8 cellular contexts compared by ENCODE assay signal in genomic region chr2:241271641-241272297, GRCh38. TPM values are rescaled to one million over a fixed set of nuclear protein-coding genes. Genes with fewer than 3 reads are reported as not detected.
DNase-seq lines count a peak whose midpoint lies in the region; ATAC-seq and TF ChIP-seq lines count a peak whose summit lies in the region.

No MANE protein-coding gene starts in this region.

- H3K9ac ChIP-seq in OCI-LY3 (ENCODE audit: low read length) = peak overlapping the region; percentile 92

- peak overlapping the region; percentile 91 for H3K27ac Mint-ChIP-seq in activated T-cell treated with anti-CD3 and anti-CD28 coated beads, Interleukin-2, amount 50 U/mL, for 24 hours

- no peak for TF ChIP-seq CTCF in GM10248 (IDR thresholded peaks at IDR 0.05; ENCODE audit: control extremely low read depth, extremely low read depth, low read depth, missing control alignments)
- TF ChIP-seq CTCF in OCI-LY3 (IDR thresholded peaks at IDR 0.05; ENCODE audit: low read depth, low read length) = no peak

- 1% methylated on average over 25 to 37 of the region's 37 CpGs for WGBS in esophagus, 2 donors

- H2AFZ ChIP-seq in OCI-LY3 (ENCODE audit: low read depth, low read length) = no peak overlapping the region

- H3K27me3 Mint-ChIP-seq in activated T-cell treated with anti-CD3 and anti-CD28 coated beads, Interleukin-2, amount 50 U/mL, for 24 hours = no peaks in the 10 kb centered on the region

- peaks cover 50% of the 10 kb centered on the region for H3K4me1 Mint-ChIP-seq in activated T-cell treated with anti-CD3 and anti-CD28 coated beads, Interleukin-2, amount 50 U/mL, for 24 hours (ENCODE audit: low read depth)

- POLR2A ChIA-PET in GM10248 (lab: Yijun Ruan, JAX) = interaction anchor here (0.9 to 1.3 kb wide), 2 partner anchors 43 kb away, joined by 3 read pairs; no protein-coding TSS in a partner anchor

- peaks cover 32% of the 10 kb centered on the region for H3K36me3 ChIP-seq in OCI-LY3 (replicated peaks; ENCODE audit: low read depth, low read length)
- H3K36me3 ChIP-seq in esophagus (ENCODE audit: control insufficient read depth in 2 of 2, insufficient read depth in 2 of 2, low read length in 1 of 2) = peaks cover 0 to 9% of the 10 kb centered on the region in 2 donors

- peak overlapping the region; percentile 56 for H3K27ac ChIP-seq in OCI-LY3 (ENCODE audit: low read length)
- H3K27ac ChIP-seq in esophagus (ENCODE audit: low read depth in 2 of 2, low read length in 1 of 2) = peak overlapping the region; percentile 90 to 95

- H3K27me3 ChIP-seq in OCI-LY3 (ENCODE audit: low read depth, low read length) = no peaks in the 10 kb centered on the region
- no peaks in the 10 kb centered on the region for H3K27me3 ChIP-seq in esophagus (ENCODE audit: control insufficient read depth in 1 of 2, insufficient read depth in 2 of 2, low read length in 2 of 2)

- DNase-seq in GM10248 (ENCODE audit: extremely low spot score) = peak; percentile 71
- DNase-seq in activated T-cell treated with anti-CD3 and anti-CD28 coated beads, Interleukin-2, amount 50 U/mL, for 24 hours = peak; percentile 72
- peak; percentile 82 for DNase-seq in mucosa of gallbladder (ENCODE audit: low spot score)
- peak; percentile 31 to 39 for DNase-seq in stimulated activated CD8-positive, alpha-beta memory T cell treated with anti-CD3 and anti-CD28 coated beads, Interleukin-2, amount 100 ng/mL, for 1 hour (ENCODE audit: low read depth in 2 of 2)

- CTCF ChIA-PET in GM10248 (lab: Yijun Ruan, JAX) = no interaction called here

- peaks cover 15% of the 10 kb centered on the region for H3K4me1 ChIP-seq in OCI-LY3 (ENCODE audit: low read length)
- H3K4me1 ChIP-seq in esophagus (ENCODE audit: control insufficient read depth in 2 of 2, insufficient read depth in 2 of 2, low read length in 1 of 2) = peaks cover 12 to 16% of the 10 kb centered on the region in 2 donors

- H3K4me3 Mint-ChIP-seq in activated T-cell treated with anti-CD3 and anti-CD28 coated beads, Interleukin-2, amount 50 U/mL, for 24 hours = peak overlapping the region; percentile 83

- peaks cover 90% of the 10 kb centered on the region for H3K79me2 ChIP-seq in OCI-LY3 (ENCODE audit: low read length)

- peaks cover 45% of the 10 kb centered on the region for H4K20me1 ChIP-seq in OCI-LY3 (ENCODE audit: insufficient read depth, low read length)

- peaks cover 3% of the 10 kb centered on the region for H3K9me3 Mint-ChIP-seq in activated T-cell treated with anti-CD3 and anti-CD28 coated beads, Interleukin-2, amount 50 U/mL, for 24 hours

- ATAC-seq in HG02588 (IDR thresholded peaks at IDR 0.05; ENCODE audit: unreplicated experiment) = peak; percentile 51
- ATAC-seq in GM18861 (IDR thresholded peaks at IDR 0.05; ENCODE audit: unreplicated experiment) = no peak

- peak overlapping the region; percentile 86 for H3K4me3 ChIP-seq in OCI-LY3 (ENCODE audit: low read length)
- H3K4me3 ChIP-seq in esophagus (ENCODE audit: low read depth in 1 of 2, low read length in 2 of 2) = peak overlapping the region; percentile 79 to 93

- H3K9me3 ChIP-seq in OCI-LY3 (ENCODE audit: insufficient read depth, low read length) (peaks cover 7% of the 10 kb centered on the region; the same call in 1 of the 2 replicates), esophagus (ENCODE audit: control insufficient read depth in 2 of 2, insufficient read depth in 1 of 2, low read depth in 1 of 2, low read length in 1 of 2) (no peaks in the 10 kb centered on the region)

- peak overlapping the region; percentile 84 for H3K4me2 ChIP-seq in OCI-LY3 (ENCODE audit: low read length)

- peaks cover 53% of the 10 kb centered on the region for H3K36me3 Mint-ChIP-seq in activated T-cell treated with anti-CD3 and anti-CD28 coated beads, Interleukin-2, amount 50 U/mL, for 24 hours (ENCODE audit: low read depth)

RNA-seq across cellular contexts. Expression of gene HDLBP, which starts 43.7 kb away (rescaled TPM):
- polyA plus RNA-seq in esophagus = 100 to 1,000 TPM; 158 to 197 TPM
- 464 TPM for total RNA-seq in mucosa of gallbladder

RNA-seq across cellular contexts. Expression of gene SEPTIN2, which starts 44.0 kb away (rescaled TPM):
- polyA plus RNA-seq in esophagus = 10 to 100 TPM; 63.6 to 95.6 TPM
- total RNA-seq in mucosa of gallbladder = 234 TPM
